8 cellular contexts compared by ENCODE assay signal in the genomic region with DNA sequence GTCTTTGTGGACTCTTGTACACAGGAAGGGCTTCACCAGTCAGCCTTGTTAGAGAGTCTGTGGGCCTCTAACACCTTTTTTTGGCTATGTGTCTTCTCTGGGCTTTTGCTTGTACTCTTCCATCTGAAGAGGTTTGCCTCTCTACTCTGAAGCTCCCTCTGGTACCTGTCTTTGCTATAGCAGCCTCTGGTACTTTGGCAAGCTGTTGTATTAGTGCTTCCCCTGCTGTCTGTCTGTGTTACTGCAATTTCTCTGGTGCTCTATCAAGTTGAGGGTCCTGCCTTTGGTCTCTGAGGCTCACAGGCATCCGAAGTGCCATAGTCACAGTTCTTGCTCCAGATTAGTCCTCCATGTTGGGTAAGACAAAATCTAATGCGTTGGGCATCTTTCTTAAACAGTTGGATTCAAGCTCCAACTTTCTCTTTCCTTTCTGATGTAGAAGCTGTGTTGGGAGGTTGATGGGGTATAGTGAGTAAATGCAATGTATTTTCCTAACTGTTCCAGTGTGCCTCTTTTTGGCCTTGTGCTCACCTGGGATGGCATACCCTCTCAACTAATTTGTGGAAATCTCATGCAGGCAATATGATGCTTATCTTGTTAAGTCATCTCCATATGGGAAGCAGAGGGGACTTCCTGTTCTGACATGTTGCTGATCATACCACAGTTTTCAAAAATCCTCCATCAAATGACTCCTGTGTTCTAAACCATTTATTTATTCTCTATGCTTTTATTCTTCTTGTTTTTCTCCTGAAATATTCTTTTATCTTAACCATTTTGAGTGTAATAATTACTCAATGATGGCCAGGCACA.
A peak's percentile ranks its signal among the peaks of the same experiment; 100 is the strongest.
DNase-seq lines count a peak whose midpoint lies in the region; ATAC-seq and TF ChIP-seq lines count a peak whose summit lies in the region.

No MANE protein-coding gene starts in this region.

- no peak overlapping the region for H3K14ac ChIP-seq in H9 (ENCODE audit: insufficient read depth, low read length)

- TF ChIP-seq POLR2A in transverse colon (IDR thresholded peaks at IDR 0.05) = no peak

- H3K9me3 Mint-ChIP-seq in H9 = no peaks in the 10 kb centered on the region
- H3K9me3 Mint-ChIP-seq in activated T-cell treated with anti-CD3 and anti-CD28 coated beads, Interleukin-2, amount 50 U/mL, for 4 hours = peaks cover 9% of the 10 kb centered on the region

- peak overlapping the region; percentile 17 to 96 (median 95); a peak in 6 of 7 replicates for H3K27ac Mint-ChIP-seq in H9

- H3K79me2 ChIP-seq in H9 (ENCODE audit: insufficient read depth, low read length) = no peaks in the 10 kb centered on the region; the same call in 1 of the 2 replicates
- H3K79me2 ChIP-seq in hepatocyte = peaks cover 58% of the 10 kb centered on the region

- peaks cover 3% of the 10 kb centered on the region for H3K79me1 ChIP-seq in H9 (ENCODE audit: insufficient read depth, low read depth, low read length, poor library complexity, severe bottlenecking)

- H3K4me3 ChIP-seq in hepatocyte (no peak overlapping the region), transverse colon (no peak overlapping the region)

- H3K36me3 ChIP-seq in hepatocyte (replicated peaks; ENCODE audit: insufficient read depth, low read depth) (peaks cover 2% of the 10 kb centered on the region), transverse colon (peaks cover 0 to 45% (median 15%) of the 10 kb centered on the region in 4 donors)

- intact Hi-C loops in transverse colon (cut with DNase I; ENCODE audit: low total_unique reads) = no loop called here

- H3K23me2 ChIP-seq in H9 (ENCODE audit: insufficient read length, low read depth, low read length, poor library complexity, severe bottlenecking) = no peaks in the 10 kb centered on the region

- no peaks in the 10 kb centered on the region for H3K4me1 ChIP-seq in H9 (ENCODE audit: insufficient read depth, low read length)
- no peaks in the 10 kb centered on the region for H3K4me1 ChIP-seq in hepatocyte (ENCODE audit: insufficient read depth)
- H3K4me1 ChIP-seq in transverse colon = no peaks in the 10 kb centered on the region

- no CpG with 5 or more reads among the region's 2 CpGs for WGBS in H9 (ENCODE audit: extremely low coverage, insufficient read length, low lambda C conversion rate)
- 86% methylated on average over 2 of the region's 2 CpGs for WGBS in hepatocyte (ENCODE audit: low lambda C conversion rate, missing lambda C conversion rate)
- 78 to 86% methylated on average over 1 to 2 of the region's 2 CpGs for WGBS in transverse colon (ENCODE audit: low coverage in 1 of 2), 2 donors

- H3K4me2 ChIP-seq in H9 (ENCODE audit: insufficient read depth, insufficient read length, low read length) (no peak overlapping the region), hepatocyte (no peak overlapping the region)

- H3K18ac ChIP-seq in H9 (ENCODE audit: insufficient read length, low read depth, low read length) = no peak overlapping the region

- no peak overlapping the region for H3K23ac ChIP-seq in H9 (ENCODE audit: insufficient read length, low read depth, low read length)

- H4K20me1 ChIP-seq in H9 (ENCODE audit: control insufficient read depth, insufficient read depth, insufficient read length) (no peaks in the 10 kb centered on the region), hepatocyte (ENCODE audit: insufficient read depth, poor library complexity, severe bottlenecking) (peaks cover 3% of the 10 kb centered on the region)

- DNase-seq in activated gamma-delta T cell treated with Interleukin-2 at 50 U/mL for 16 hours = peak; percentile 11
- no peak for DNase-seq in activated gamma-delta T cell (lab: John Stamatoyannopoulos, UW)
- peak; percentile 86 for DNase-seq in H9
- DNase-seq in NCI-H2227 treated with DMSO at 0.1 percent for 48 hours (lab: John Stamatoyannopoulos, UW) = peak; percentile 48
- DNase-seq in activated T-cell treated with anti-CD3 and anti-CD28 coated beads, Interleukin-2, amount 50 U/mL, for 4 hours = no peak
- peak; percentile 35 for DNase-seq in hepatocyte (ENCODE audit: low spot score)
- no peak for DNase-seq in transverse colon
- DNase-seq in globus pallidus (ENCODE audit: low spot score) = no peak

- in situ Hi-C loops in transverse colon (cut with MboI; ENCODE audit: low pct_ligation_motif_present in 1 of 4, low pct_unique_long_range_greater_than_20kb in 1 of 4, low sequenced_read_pairs in 3 of 4) = no loop called here

- H2BK5ac ChIP-seq in H9 (ENCODE audit: insufficient read length, low read length) = no peak overlapping the region

- H2BK120ac ChIP-seq in H9 (ENCODE audit: low read depth, low read length, poor library complexity, severe bottlenecking) = no peak overlapping the region

- H3K9ac ChIP-seq in H9 (ENCODE audit: extremely low read depth, insufficient read length, low read length) = no peak overlapping the region

- no peaks in the 10 kb centered on the region for H3K27me3 Mint-ChIP-seq in H9 (ENCODE audit: low read depth)
- H3K27me3 Mint-ChIP-seq in activated T-cell treated with anti-CD3 and anti-CD28 coated beads, Interleukin-2, amount 50 U/mL, for 4 hours (ENCODE audit: low read depth) = no peaks in the 10 kb centered on the region

- no peak for TF ChIP-seq EP300 in transverse colon (IDR thresholded peaks at IDR 0.05; ENCODE audit: low read depth)

- no peak overlapping the region for H4K8ac ChIP-seq in H9 (replicated peaks; ENCODE audit: insufficient read length, low read depth, low read length)

- H3K9me2 ChIP-seq in hepatocyte (replicated peaks; ENCODE audit: insufficient read depth) = no peaks in the 10 kb centered on the region

- no peak overlapping the region for H4K5ac ChIP-seq in H9 (ENCODE audit: insufficient read length, low read depth, low read length)

- no peak overlapping the region for H2BK20ac ChIP-seq in H9 (ENCODE audit: low read depth, low read length, poor library complexity, severe bottlenecking)

- H3K56ac ChIP-seq in H9 (ENCODE audit: insufficient read length, low read depth, low read length) = no peak overlapping the region

- peaks cover 33 to 42% of the 10 kb centered on the region in 2 experiments for H3K4me1 Mint-ChIP-seq in H9
- H3K4me1 Mint-ChIP-seq in activated T-cell treated with anti-CD3 and anti-CD28 coated beads, Interleukin-2, amount 50 U/mL, for 4 hours (ENCODE audit: low read depth) = peaks cover 52% of the 10 kb centered on the region

- H2AFZ ChIP-seq in H9 (ENCODE audit: low read length) = no peak overlapping the region
- H2AFZ ChIP-seq in hepatocyte = no peak overlapping the region

- H3K27me3 ChIP-seq in H9 (ENCODE audit: insufficient read depth, low read length) (no peaks in the 10 kb centered on the region), hepatocyte (no peaks in the 10 kb centered on the region), transverse colon (no peaks in the 10 kb centered on the region)

- H3K9me3 ChIP-seq in H9 (ENCODE audit: control insufficient read depth, low read depth, low read length) (no peaks in the 10 kb centered on the region), hepatocyte (ENCODE audit: low read depth) (no peaks in the 10 kb centered on the region), transverse colon (no peaks in the 10 kb centered on the region)

- H3K4ac ChIP-seq in H9 (ENCODE audit: low read depth, low read length) = no peak overlapping the region

- H2BK12ac ChIP-seq in H9 (ENCODE audit: insufficient read length, low read depth, low read length) = no peak overlapping the region

- TF ChIP-seq CTCF in H9 (conservative IDR thresholded peaks at IDR 0.05) = peak; percentile 93
- peak; percentile 32 for TF ChIP-seq CTCF in hepatocyte (IDR thresholded peaks at IDR 0.05; ENCODE audit: poor library complexity)
- TF ChIP-seq CTCF in transverse colon (IDR thresholded peaks at IDR 0.05) = peak in 4 of 5 experiments; percentile 30 to 49 (median 32)

- peak; percentile 82 to 90 for ATAC-seq in activated T-cell treated with anti-CD3 and anti-CD28 coated beads, Interleukin-2, amount 50 U/mL, for 4 hours

- H2AK5ac ChIP-seq in H9 (ENCODE audit: insufficient read length, low read length) = no peak overlapping the region

- no peak overlapping the region for H3K27ac ChIP-seq in H9 (ENCODE audit: insufficient read length, low read depth, low read length)
- H3K27ac ChIP-seq in hepatocyte = no peak overlapping the region
- H3K27ac ChIP-seq in transverse colon = no peak overlapping the region

- no peak overlapping the region for H4K91ac ChIP-seq in H9 (ENCODE audit: insufficient read length, low read depth, low read length)

- H3K4me3 Mint-ChIP-seq in H9 = no peak overlapping the region
- no peak overlapping the region for H3K4me3 Mint-ChIP-seq in activated T-cell treated with anti-CD3 and anti-CD28 coated beads, Interleukin-2, amount 50 U/mL, for 4 hours

- H2BK15ac ChIP-seq in H9 (ENCODE audit: low read depth, low read length) = no peak overlapping the region

- H3K36me3 Mint-ChIP-seq in H9 (ENCODE audit: insufficient read depth in 1 of 3, low read depth in 3 of 3) = peaks cover 25 to 50% (median 41%) of the 10 kb centered on the region in 3 experiments; a peak in 6 of 7 replicates
- peaks cover 59% of the 10 kb centered on the region for H3K36me3 Mint-ChIP-seq in activated T-cell treated with anti-CD3 and anti-CD28 coated beads, Interleukin-2, amount 50 U/mL, for 4 hours (ENCODE audit: insufficient read depth)

- H3T11ph ChIP-seq in H9 (ENCODE audit: low read length) = no peak overlapping the region

Comparison
In these comparisons a context has a peak if more than half of its experiments do, and no peak if none do; other contexts are left out.
1. DNase-seq: peak in activated gamma-delta T cell treated with Interleukin-2 at 50 U/mL for 16 hours (single experiment), H9 (single experiment), NCI-H2227 treated with DMSO at 0.1 percent for 48 hours (single experiment) and hepatocyte (single experiment); none in activated gamma-delta T cell (single experiment), activated T-cell treated with anti-CD3 and anti-CD28 coated beads, Interleukin-2, amount 50 U/mL, for 4 hours (single experiment), transverse colon (single experiment) and globus pallidus (single experiment).
2. CTCF ChIP-seq: peak in every context shown above with its lines; median percentile 93 in H9; 32 in hepatocyte; 32 in transverse colon.